Comparison of ENCODE assay signal across 1 cellular context in the genomic region with DNA sequence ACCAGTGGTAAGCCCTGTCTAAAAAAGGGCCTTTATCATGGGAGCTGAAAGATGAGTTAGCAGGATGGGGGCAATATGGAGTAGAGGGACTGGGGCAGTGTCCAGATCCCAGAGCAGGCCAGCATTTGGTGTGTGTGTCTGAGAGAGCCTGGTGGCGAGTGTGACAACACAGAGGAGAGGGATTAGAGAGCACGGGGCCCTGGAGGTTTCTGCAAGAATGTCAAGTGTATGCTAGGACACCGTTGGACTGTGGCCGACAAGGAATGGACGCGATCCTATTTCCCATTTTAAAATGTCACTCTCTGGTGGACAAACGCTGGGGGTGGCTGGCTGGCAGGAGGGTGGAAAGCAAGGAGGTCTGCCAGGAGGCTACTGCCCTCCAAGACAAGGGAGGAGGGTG.
TF ChIP-seq lines count a peak whose summit lies in the region.

No MANE protein-coding gene starts in this region.

TF ChIP-seq in endothelial cell of umbilical vein, 7 proteins besides CTCF, POLR2A, EP300 and RAD21:
- TF ChIP-seq, protein P1, sequence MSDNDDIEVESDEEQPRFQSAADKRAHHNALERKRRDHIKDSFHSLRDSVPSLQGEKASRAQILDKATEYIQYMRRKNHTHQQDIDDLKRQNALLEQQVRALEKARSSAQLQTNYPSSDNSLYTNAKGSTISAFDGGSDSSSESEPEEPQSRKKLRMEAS (IDR thresholded peaks at IDR 0.05; ENCODE audit: insufficient read depth, insufficient read length), result no peak
- TF ChIP-seq GATA2 (IDR thresholded peaks at IDR 0.05; ENCODE audit: insufficient read depth, insufficient read length, low read depth, low read length) (no peak), JUN (IDR thresholded peaks at IDR 0.05; ENCODE audit: borderline replicate concordance, insufficient read depth, insufficient read length, low read depth) (no peak), EZH2 (IDR thresholded peaks at IDR 0.05; ENCODE audit: borderline replicate concordance, low read depth, low read length, severe bottlenecking) (no peak), POLR2AphosphoS5 (IDR thresholded peaks at IDR 0.05; ENCODE audit: insufficient read depth, low read depth, low read length) (no peak), FOS (IDR thresholded peaks at IDR 0.05; ENCODE audit: borderline replicate concordance, insufficient read depth, low read length) (no peak), MYC (IDR thresholded peaks at IDR 0.05; ENCODE audit: low read depth, low read length) (no peak)
